ENCODE assay signal across 14 cellular contexts in genomic region chr2:150480971-150481830, GRCh38. TPM values are rescaled to one million over a fixed set of nuclear protein-coding genes. Genes with fewer than 3 reads are reported as not detected.
DNase-seq lines count a peak whose midpoint lies in the region; ATAC-seq and TF ChIP-seq lines count a peak whose summit lies in the region.
"Had no signal": no experiment of that assay in that cellular context is flagged by ENCODE, and none has a peak within 500 bp of the region (broad histone marks: within the 10 kb centered on the region; RNA-seq: fewer than 3 reads in every experiment).

No MANE protein-coding gene starts in this region.

- CTCF ChIA-PET in mammary epithelial cell (lab: Charles Lee; ENCODE audit: low non-redundant PET) = no interaction called here

- WGBS in heart right ventricle, 2 donors = 74 to 80% methylated on average over 6 of the region's 6 CpGs
- 79% methylated on average over 6 of the region's 6 CpGs for WGBS in mammary epithelial cell (ENCODE audit: low coverage, missing lambda C conversion rate)
- no CpG with 5 or more reads among the region's 6 CpGs for WGBS in mesendoderm (ENCODE audit: extremely low coverage, insufficient coverage, low lambda C conversion rate)

- in situ Hi-C loops in mammary epithelial cell (cut with MboI; ENCODE audit: low sequenced_read_pairs in 2 of 2) = loop anchor here (10.0 to 25.0 kb wide), 4 partner anchors 131 to 754 kb away; no protein-coding TSS in a partner anchor

- H3K4ac ChIP-seq in mesendoderm (ENCODE audit: low read depth, low read length) = no peak overlapping the region

- no peak for DNase-seq in heart right ventricle
- DNase-seq in left cardiac atrium = no peak
- peak; percentile 47 for DNase-seq in mammary epithelial cell
- DNase-seq in mesendoderm = no peak
- DNase-seq in type B pancreatic cell (ENCODE audit: extremely low spot score, unreplicated experiment) = no peak
- no peak for DNase-seq in activated CD8-positive, alpha-beta memory T cell treated with anti-CD3 and anti-CD28 coated beads, Interleukin-2, amount 50 U/mL, for 48 hours
- no peak for DNase-seq in activated gamma-delta T cell (lab: John Stamatoyannopoulos, UW)
- DNase-seq: activated naive CD4-positive, alpha-beta T cell treated with anti-CD3 and anti-CD28 coated beads, Interleukin-2, amount 10 ng/mL, durations not matched to agents 7 days and 5 days; erythroblast; NCI-H2029; NCI-H748 treated with DMSO at 0.1 percent for 48 hours had no signal

- no peak overlapping the region for H2BK15ac ChIP-seq in mesendoderm (replicated peaks; ENCODE audit: low read depth)

- peaks cover 4% of the 10 kb centered on the region for H3K79me1 ChIP-seq in mesendoderm (ENCODE audit: low read length)

- TF ChIP-seq CTCF in heart right ventricle (IDR thresholded peaks at IDR 0.05) = no peak
- no peak for TF ChIP-seq CTCF in mammary epithelial cell (conservative IDR thresholded peaks at IDR 0.05 in 1 of 2, IDR thresholded peaks at IDR 0.05 in 1 of 2; ENCODE audit: extremely low read depth in 1 of 2, insufficient read depth in 1 of 2, low read depth in 1 of 2, low read length in 2 of 2)
- TF ChIP-seq CTCF in type B pancreatic cell (conservative IDR thresholded peaks at IDR 0.05) = no peak

- no TSS peak for BruUV-seq in mammary epithelial cell (replicated peaks; lab: Mats Ljungman, UMichigan)

- H3K9ac ChIP-seq in mammary epithelial cell (ENCODE audit: insufficient read depth, low read length) (peak overlapping the region; percentile 86), mesendoderm (ENCODE audit: low read length) (no peak overlapping the region)

- H2BK120ac ChIP-seq in mesendoderm (ENCODE audit: low read depth, low read length) = no peak overlapping the region

- H3K4me1 ChIP-seq in heart right ventricle (peaks cover 10 to 88% (median 79%) of the 10 kb centered on the region in 9 donors), mammary epithelial cell (ENCODE audit: insufficient read depth, low read length) (peaks cover 73% of the 10 kb centered on the region), mesendoderm (ENCODE audit: control insufficient read depth, low read depth, low read length) (no peaks in the 10 kb centered on the region)

- H3K36me3 ChIP-seq in heart right ventricle (no peaks in the 10 kb centered on the region), mammary epithelial cell (ENCODE audit: insufficient read depth, low read length) (peaks cover 3% of the 10 kb centered on the region), mesendoderm (ENCODE audit: control insufficient read depth, insufficient read depth, low read length) (no peaks in the 10 kb centered on the region)

- H3K56ac ChIP-seq in mesendoderm (ENCODE audit: low read length) = no peak overlapping the region

- no peak overlapping the region for H4K8ac ChIP-seq in mesendoderm (ENCODE audit: low read depth, low read length)

- peak overlapping the region; percentile 96 for H3K27ac Mint-ChIP-seq in type B pancreatic cell
- H3K27ac Mint-ChIP-seq: activated naive CD4-positive, alpha-beta T cell treated with anti-CD3 and anti-CD28 coated beads, Interleukin-2, amount 10 ng/mL, durations not matched to agents 7 days and 5 days had no signal

- ATAC-seq in heart right ventricle = no peak
- ATAC-seq in left cardiac atrium = no peak
- ATAC-seq in activated CD4-positive, CD25-positive, alpha-beta regulatory T cell treated with anti-CD3 and anti-CD28 coated beads, Interleukin-2, amount 50 U/mL, for 24 hours = no peak

- peak overlapping the region; percentile 8 to 97 (median 94) for H3K27ac ChIP-seq in heart right ventricle
- H3K27ac ChIP-seq in mammary epithelial cell (ENCODE audit: insufficient read depth, low read depth, low read length) = peak overlapping the region; percentile 100
- H3K27ac ChIP-seq in mesendoderm (ENCODE audit: low read depth, low read length) = no peak overlapping the region

- H3K36me3 Mint-ChIP-seq in type B pancreatic cell = peaks cover 71% of the 10 kb centered on the region
- H3K36me3 Mint-ChIP-seq: activated naive CD4-positive, alpha-beta T cell treated with anti-CD3 and anti-CD28 coated beads, Interleukin-2, amount 10 ng/mL, durations not matched to agents 7 days and 5 days had no signal

- no peaks in the 10 kb centered on the region for H3K27me3 Mint-ChIP-seq in type B pancreatic cell

- dilution Hi-C loops in mammary epithelial cell (cut with HindIII; ENCODE audit: low sequenced_read_pairs) = loop anchor here (5.0 kb wide), 1 partner anchor 51 kb away; no protein-coding TSS in a partner anchor

- H4K5ac ChIP-seq in mesendoderm (ENCODE audit: low read length) = no peak overlapping the region

- H3K9me3 ChIP-seq in heart right ventricle (no peaks in the 10 kb centered on the region), mammary epithelial cell (replicated peaks; ENCODE audit: insufficient read depth, low read length) (no peaks in the 10 kb centered on the region)

- H3K4me3 Mint-ChIP-seq in type B pancreatic cell = peak overlapping the region; percentile 100
- H3K4me3 Mint-ChIP-seq: activated naive CD4-positive, alpha-beta T cell treated with anti-CD3 and anti-CD28 coated beads, Interleukin-2, amount 10 ng/mL, durations not matched to agents 7 days and 5 days; central memory CD8-positive, alpha-beta T cell had no signal

- intact Hi-C loops in heart right ventricle (cut with DNase I) = loop anchor here in 5 of 10 donors (10.0 kb wide), 4 partner anchors 56 to 676 kb away; no protein-coding TSS in a partner anchor
- intact Hi-C loops in left cardiac atrium (cut with DNase I) = loop anchor here in 1 of 2 donors (10.0 kb wide), 1 partner anchor 886 kb away; no protein-coding TSS in a partner anchor
- intact Hi-C loops in mammary epithelial cell (cut with micrococcal nuclease) = loop anchor here (1.0 kb wide), 1 partner anchor 487 kb away; no protein-coding TSS in a partner anchor

- no peak overlapping the region for H2BK5ac ChIP-seq in mesendoderm (ENCODE audit: low read length)

- H3K23ac ChIP-seq in mesendoderm (ENCODE audit: low read length) = no peak overlapping the region

- H2AFZ ChIP-seq in mammary epithelial cell (ENCODE audit: low read depth, low read length) = no peak overlapping the region

- peaks cover 94% of the 10 kb centered on the region for H3K79me2 ChIP-seq in mammary epithelial cell (ENCODE audit: insufficient read depth, low read length)
- peaks cover 70% of the 10 kb centered on the region for H3K79me2 ChIP-seq in mesendoderm (ENCODE audit: control insufficient read depth, insufficient read depth, low read length)

- H3K4me3 ChIP-seq in heart right ventricle (no peak overlapping the region), mammary epithelial cell (replicated peaks in 1 of 3; ENCODE audit: insufficient read depth in 1 of 3, low read depth in 2 of 3, low read length in 3 of 3) (no peak overlapping the region), mesendoderm (ENCODE audit: low read length) (no peak overlapping the region)
- H3K4me3 ChIP-seq: skin epidermis had no signal

- no peak overlapping the region for H2AK5ac ChIP-seq in mesendoderm (ENCODE audit: low read length)

- no peaks in the 10 kb centered on the region for H3K9me3 Mint-ChIP-seq in type B pancreatic cell
- H3K9me3 Mint-ChIP-seq: activated naive CD4-positive, alpha-beta T cell treated with anti-CD3 and anti-CD28 coated beads, Interleukin-2, amount 10 ng/mL, durations not matched to agents 7 days and 5 days; central memory CD8-positive, alpha-beta T cell had no signal

- peak overlapping the region; percentile 86 for H3K4me2 ChIP-seq in mammary epithelial cell (ENCODE audit: insufficient read depth, low read depth, low read length)
- H3K4me2 ChIP-seq in mesendoderm (ENCODE audit: low read length) = no peak overlapping the region

- H3K4me1 Mint-ChIP-seq in type B pancreatic cell (ENCODE audit: unreplicated experiment) = peaks cover 75% of the 10 kb centered on the region
- H3K4me1 Mint-ChIP-seq: activated naive CD4-positive, alpha-beta T cell treated with anti-CD3 and anti-CD28 coated beads, Interleukin-2, amount 10 ng/mL, durations not matched to agents 7 days and 5 days had no signal

- H3K18ac ChIP-seq in mesendoderm (ENCODE audit: low read length) = peak overlapping the region; percentile 39

- H3K27me3 ChIP-seq in heart right ventricle (peaks cover 0 to 22% (median 0%) of the 10 kb centered on the region in 7 donors), mammary epithelial cell (ENCODE audit: insufficient read depth, low read length) (no peaks in the 10 kb centered on the region), mesendoderm (ENCODE audit: insufficient read depth, low read length, poor library complexity) (no peaks in the 10 kb centered on the region)

- no peaks in the 10 kb centered on the region for H4K20me1 ChIP-seq in mammary epithelial cell (ENCODE audit: insufficient read depth, low read length)

RNA-seq across cellular contexts. Expression of gene RND3, which starts 6.3 kb away (rescaled TPM):
- 10 to 100 TPM; 20.7 to 74.3 (median 41.0) TPM for total RNA-seq in heart right ventricle
- polyA plus RNA-seq in heart right ventricle = 10 to 100 TPM; 15.4 to 22.3 TPM
- 10 to 100 TPM; 18.5 to 29.2 TPM for total RNA-seq in left cardiac atrium
- 100 to 1,000 TPM; 146 to 178 TPM for total RNA-seq in mammary epithelial cell
- 28.6 TPM for polyA plus RNA-seq in mammary epithelial cell
- 243 TPM for polyA minus RNA-seq in mammary epithelial cell
- polyA plus RNA-seq in mesendoderm (2013, experiment 1 of 2) = 31.8 TPM
- polyA plus RNA-seq in mesendoderm (2013, experiment 2 of 2) = 37.3 TPM
- total RNA-seq in type B pancreatic cell (ENCODE audit: low replicate concordance) = 161 and 169 TPM in 2 replicates
